ENCODE assay signal across 12 cellular contexts in genomic region chr1:30930631-30931173, GRCh38. TPM values are rescaled to one million over a fixed set of nuclear protein-coding genes. Genes with fewer than 3 reads are reported as not detected.
DNase-seq lines count a peak whose midpoint lies in the region; ATAC-seq lines count a peak whose summit lies in the region.
"Had no signal": no experiment of that assay in that cellular context is flagged by ENCODE, and none has a peak within 500 bp of the region (broad histone marks: within the 10 kb centered on the region; RNA-seq: fewer than 3 reads in every experiment).

No MANE protein-coding gene starts in this region.

- peaks cover 2% of the 10 kb centered on the region for H3K4me1 ChIP-seq in stomach smooth muscle (ENCODE audit: control insufficient read depth, insufficient read depth, low read length)

- H3K9me3 ChIP-seq in stomach smooth muscle (ENCODE audit: control insufficient read depth in 2 of 2, low read length in 2 of 2), result no peaks in the 10 kb centered on the region
- H3K9me3 ChIP-seq: gastroesophageal sphincter had no signal

- POLR2A ChIA-PET in activated CD4-positive, alpha-beta memory T cell treated with anti-CD3 and anti-CD28 coated beads for 36 hours (lab: Charles Lee), result no interaction called here
- POLR2A ChIA-PET in activated CD4-positive, alpha-beta memory T cell treated with anti-CD3 and anti-CD28 coated beads, Interleukin-2, amount 10 ng/mL, durations not matched to agents 7 days and 5 days (lab: Charles Lee), result no interaction called here

- H3K9ac ChIP-seq in stomach smooth muscle (ENCODE audit: low read length in 2 of 2), result no peak overlapping the region

- peak overlapping the region; percentile 25 for H3K27ac Mint-ChIP-seq in activated CD4-positive, alpha-beta memory T cell treated with anti-CD3 and anti-CD28 coated beads for 36 hours
- no peak overlapping the region for H3K27ac Mint-ChIP-seq in activated CD4-positive, alpha-beta memory T cell treated with anti-CD3 and anti-CD28 coated beads, Interleukin-2, amount 10 ng/mL, durations not matched to agents 7 days and 5 days

- DNase-seq in activated CD4-positive, alpha-beta memory T cell treated with anti-CD3 and anti-CD28 coated beads for 36 hours, result no peak
- DNase-seq in activated CD4-positive, alpha-beta memory T cell treated with anti-CD3 and anti-CD28 coated beads, Interleukin-2, amount 10 ng/mL, durations not matched to agents 7 days and 5 days, result no peak
- DNase-seq in NCI-H524 (lab: John Stamatoyannopoulos, UW), result peak; percentile 68 to 90
- DNase-seq in epithelial cell of prostate (ENCODE audit: low read depth, low spot score), result no peak
- no peak for DNase-seq in SW 1271 (lab: John Stamatoyannopoulos, UW)
- DNase-seq: CD8-positive, alpha-beta memory T cell; OCI-M1 had no signal

- peaks cover 21% of the 10 kb centered on the region for H3K36me3 Mint-ChIP-seq in activated CD4-positive, alpha-beta memory T cell treated with anti-CD3 and anti-CD28 coated beads for 36 hours
- peaks cover 21% of the 10 kb centered on the region for H3K36me3 Mint-ChIP-seq in activated CD4-positive, alpha-beta memory T cell treated with anti-CD3 and anti-CD28 coated beads, Interleukin-2, amount 10 ng/mL, durations not matched to agents 7 days and 5 days (ENCODE audit: low read depth)

- H3K36me3 ChIP-seq in stomach smooth muscle (ENCODE audit: control insufficient read depth in 2 of 2, insufficient read depth in 2 of 2, low read length in 2 of 2), result peaks cover 22 to 24% of the 10 kb centered on the region in 2 donors

- intact Hi-C loops in activated CD4-positive, alpha-beta memory T cell treated with anti-CD3 and anti-CD28 coated beads for 36 hours (cut with micrococcal nuclease), result no loop called here

- H3K27ac ChIP-seq in epithelial cell of prostate, result peak overlapping the region; percentile 8
- peak overlapping the region; percentile 18 for H3K27ac ChIP-seq in stomach smooth muscle (ENCODE audit: low read length)

- H3K9me3 Mint-ChIP-seq in activated CD4-positive, alpha-beta memory T cell treated with anti-CD3 and anti-CD28 coated beads for 36 hours, result no peaks in the 10 kb centered on the region
- H3K9me3 Mint-ChIP-seq in activated CD4-positive, alpha-beta memory T cell treated with anti-CD3 and anti-CD28 coated beads, Interleukin-2, amount 10 ng/mL, durations not matched to agents 7 days and 5 days, result no peaks in the 10 kb centered on the region
- H3K9me3 Mint-ChIP-seq: CD8-positive, alpha-beta memory T cell; central memory CD8-positive, alpha-beta T cell had no signal

- no peaks in the 10 kb centered on the region for H3K4me1 Mint-ChIP-seq in activated CD4-positive, alpha-beta memory T cell treated with anti-CD3 and anti-CD28 coated beads for 36 hours (ENCODE audit: low read depth)
- H3K4me1 Mint-ChIP-seq in activated CD4-positive, alpha-beta memory T cell treated with anti-CD3 and anti-CD28 coated beads, Interleukin-2, amount 10 ng/mL, durations not matched to agents 7 days and 5 days, result peaks cover 2% of the 10 kb centered on the region

- ATAC-seq in GM21360 (IDR thresholded peaks at IDR 0.05; ENCODE audit: unreplicated experiment) (no peak), HG03378 (IDR thresholded peaks at IDR 0.05; ENCODE audit: unreplicated experiment) (no peak)
- ATAC-seq: gastroesophageal sphincter had no signal

- no peak overlapping the region for H3K4me3 Mint-ChIP-seq in activated CD4-positive, alpha-beta memory T cell treated with anti-CD3 and anti-CD28 coated beads for 36 hours
- H3K4me3 Mint-ChIP-seq in activated CD4-positive, alpha-beta memory T cell treated with anti-CD3 and anti-CD28 coated beads, Interleukin-2, amount 10 ng/mL, durations not matched to agents 7 days and 5 days, result no peak overlapping the region
- H3K4me3 Mint-ChIP-seq: CD8-positive, alpha-beta memory T cell; central memory CD8-positive, alpha-beta T cell had no signal

- no peak overlapping the region for H3K4me3 ChIP-seq in stomach smooth muscle (ENCODE audit: low read length in 2 of 2)
- H3K4me3 ChIP-seq: gastroesophageal sphincter had no signal

- no peaks in the 10 kb centered on the region for H3K27me3 ChIP-seq in stomach smooth muscle (ENCODE audit: control insufficient read depth in 1 of 2, insufficient read depth in 2 of 2, low read length in 2 of 2)
- H3K27me3 ChIP-seq: gastroesophageal sphincter had no signal

- CTCF ChIA-PET in activated CD4-positive, alpha-beta memory T cell treated with anti-CD3 and anti-CD28 coated beads for 36 hours (lab: Charles Lee), result interaction anchor here (1.3 to 11.8 kb wide), 4 partner anchors 11 to 151 kb away, joined by 3 to 122 read pairs (median 6); no protein-coding TSS in a partner anchor
- CTCF ChIA-PET in activated CD4-positive, alpha-beta memory T cell treated with anti-CD3 and anti-CD28 coated beads, Interleukin-2, amount 10 ng/mL, durations not matched to agents 7 days and 5 days (lab: Charles Lee), result interaction anchor here (1.1 to 5.1 kb wide), 4 partner anchors 126 to 212 kb away, joined by 4 to 37 read pairs (median 5); no protein-coding TSS in a partner anchor

- no peaks in the 10 kb centered on the region for H3K27me3 Mint-ChIP-seq in activated CD4-positive, alpha-beta memory T cell treated with anti-CD3 and anti-CD28 coated beads for 36 hours
- no peaks in the 10 kb centered on the region for H3K27me3 Mint-ChIP-seq in activated CD4-positive, alpha-beta memory T cell treated with anti-CD3 and anti-CD28 coated beads, Interleukin-2, amount 10 ng/mL, durations not matched to agents 7 days and 5 days
- H3K27me3 Mint-ChIP-seq: CD8-positive, alpha-beta memory T cell; central memory CD8-positive, alpha-beta T cell had no signal

RNA-seq across cellular contexts. Expression of gene SDC3, which starts 22.1 kb away (rescaled TPM):
- total RNA-seq in activated CD4-positive, alpha-beta memory T cell treated with anti-CD3 and anti-CD28 coated beads for 36 hours, result under 1 TPM; 0.12 to 0.17 TPM
- total RNA-seq in activated CD4-positive, alpha-beta memory T cell treated with anti-CD3 and anti-CD28 coated beads, Interleukin-2, amount 10 ng/mL, durations not matched to agents 7 days and 5 days, result not detected

Comparison
In these comparisons a context has a peak if more than half of its experiments do, and no peak if none do; other contexts are left out.
1. DNase-seq: peak in NCI-H524 (2 of 2); none in activated CD4-positive, alpha-beta memory T cell treated with anti-CD3 and anti-CD28 coated beads for 36 hours (single experiment), activated CD4-positive, alpha-beta memory T cell treated with anti-CD3 and anti-CD28 coated beads, Interleukin-2, amount 10 ng/mL, durations not matched to agents 7 days and 5 days (single experiment), epithelial cell of prostate (single experiment) and SW 1271 (0 of 2).